ENCODE assay signal across 10 cellular contexts in the genomic region with DNA sequence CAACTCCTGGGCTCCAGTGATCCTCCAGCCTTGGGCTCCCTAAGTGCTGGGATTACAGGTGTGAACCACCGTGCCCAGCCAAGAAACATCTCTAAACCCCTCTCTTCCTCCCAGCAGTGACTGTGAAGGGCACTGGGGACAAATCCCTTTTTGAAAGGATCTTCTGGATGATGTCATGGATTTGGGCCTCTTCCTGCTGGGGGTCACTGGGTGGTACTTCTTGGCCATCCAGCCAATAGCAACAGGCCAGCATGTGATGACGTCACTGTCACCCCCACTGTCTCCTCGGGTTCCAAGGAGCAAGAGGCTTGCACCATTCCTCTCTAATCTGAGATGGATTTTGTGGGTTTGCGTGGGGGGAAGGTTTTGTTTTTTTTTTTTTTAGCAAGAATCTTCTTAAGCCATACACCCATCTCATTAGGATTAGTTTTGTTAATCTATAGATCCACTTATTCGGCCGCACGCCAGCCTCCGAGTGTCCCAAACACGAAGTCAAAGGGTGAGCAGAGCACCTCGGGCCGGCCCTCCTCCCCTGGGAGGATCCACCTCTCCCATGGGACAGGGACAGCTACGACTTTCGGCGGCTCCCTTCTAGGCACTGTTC. TPM values are rescaled to one million over a fixed set of nuclear protein-coding genes. Genes with fewer than 3 reads are reported as not detected.
DNase-seq lines count a peak whose midpoint lies in the region; ATAC-seq and TF ChIP-seq lines count a peak whose summit lies in the region.
"Had no signal": no experiment of that assay in that cellular context is flagged by ENCODE, and none has a peak within 500 bp of the region (broad histone marks: within the 10 kb centered on the region; RNA-seq: fewer than 3 reads in every experiment).

No MANE protein-coding gene starts in this region.

- H3K4me3 ChIP-seq in Caco-2 (ENCODE audit: low read depth, low read length) (no peak overlapping the region), adipocyte (ENCODE audit: low read length) (no peak overlapping the region), left lung (no peak overlapping the region)

- no peak for DNase-seq in Caco-2
- DNase-seq in HUDEP-2 (lab: John Stamatoyannopoulos, UW; ENCODE audit: unreplicated experiment in 76 of 76): peak in 58 of 76 experiments; percentile 17 to 80 (median 45)
- peak; percentile 36 for DNase-seq in adipocyte (ENCODE audit: low read depth)
- DNase-seq in iPS-NIHi11 (ENCODE audit: low spot score): peak; percentile 75
- DNase-seq in activated CD8-positive, alpha-beta memory T cell treated with anti-CD3 and anti-CD28 coated beads, Interleukin-2, amount 50 U/mL, for 48 hours: no peak
- no peak for DNase-seq in left lung
- no peak for DNase-seq in NCI-H345 (lab: John Stamatoyannopoulos, UW)
- DNase-seq: cerebellar nuclear complex had no signal

- no peaks in the 10 kb centered on the region for H3K27me3 Mint-ChIP-seq in Caco-2 (ENCODE audit: insufficient read depth, unreplicated experiment)

- H3K4me1 Mint-ChIP-seq in Caco-2 (ENCODE audit: low read depth, unreplicated experiment): peaks cover 11% of the 10 kb centered on the region

- POLR2A ChIA-PET in Caco-2 (lab: Charles Lee): no interaction called here

- H3K4me1 ChIP-seq in Caco-2 (peaks cover 8% of the 10 kb centered on the region; the same call in 1 of the 2 replicates), adipocyte (ENCODE audit: control insufficient read depth, insufficient read depth, low read length) (peaks cover 14% of the 10 kb centered on the region), left lung (peaks cover 7 to 17% of the 10 kb centered on the region in 2 donors)

- H3K4me3 Mint-ChIP-seq in Caco-2 (ENCODE audit: unreplicated experiment): no peak overlapping the region
- H3K4me3 Mint-ChIP-seq: stimulated activated effector memory CD8-positive, alpha-beta T cell treated with anti-CD3 and anti-CD28 coated beads, Interleukin-12 subunit alpha, Interleukin-12 subunit beta, amount 100 ng/mL, for 72 hours had no signal

- CTCF ChIA-PET in Caco-2 (lab: Charles Lee): interaction anchor here (0.5 kb wide), 1 partner anchor 56 kb away, joined by 3 read pairs; no protein-coding TSS in a partner anchor

- H3K27ac Mint-ChIP-seq in Caco-2 (ENCODE audit: unreplicated experiment): peak overlapping the region; percentile 7
- H3K27ac Mint-ChIP-seq: stimulated activated effector memory CD8-positive, alpha-beta T cell treated with anti-CD3 and anti-CD28 coated beads, Interleukin-12 subunit alpha, Interleukin-12 subunit beta, amount 100 ng/mL, for 72 hours had no signal

- intact Hi-C loops in Caco-2 (cut with micrococcal nuclease; ENCODE audit: unreplicated experiment): no loop called here
- intact Hi-C loops in left lung (cut with DNase I): loop anchor here in 1 of 2 donors (10.0 kb wide), 1 partner anchor 88 kb away; no protein-coding TSS in a partner anchor

- no peaks in the 10 kb centered on the region for H3K27me3 ChIP-seq in Caco-2 (replicated peaks; ENCODE audit: control insufficient read depth, insufficient read depth, low read length)
- H3K27me3 ChIP-seq in adipocyte (replicated peaks; ENCODE audit: control insufficient read depth, insufficient read depth, low read length): no peaks in the 10 kb centered on the region
- H3K27me3 ChIP-seq in left lung: peaks cover 0 to 15% of the 10 kb centered on the region in 2 donors

- no TSS peak for BruUV-seq in Caco-2 (replicated peaks; lab: Mats Ljungman, UMichigan)

- H3K27ac ChIP-seq in left lung: no peak overlapping the region

- peak overlapping the region; percentile 13 for H3K9ac ChIP-seq in adipocyte (ENCODE audit: low read length)

- ATAC-seq in left lung (no peak), GM19463 (IDR thresholded peaks at IDR 0.05; ENCODE audit: unreplicated experiment) (no peak)

- H3K36me3 ChIP-seq in Caco-2 (ENCODE audit: control insufficient read depth, insufficient read depth, low read length) (no peaks in the 10 kb centered on the region), adipocyte (ENCODE audit: control insufficient read depth, insufficient read depth, low read length, severe bottlenecking) (no peaks in the 10 kb centered on the region), left lung (no peaks in the 10 kb centered on the region)

- H3K9me3 ChIP-seq in Caco-2 (no peaks in the 10 kb centered on the region), adipocyte (ENCODE audit: control insufficient read depth, low read length) (no peaks in the 10 kb centered on the region), left lung (no peaks in the 10 kb centered on the region)

- H3K9me3 Mint-ChIP-seq in Caco-2 (ENCODE audit: unreplicated experiment): no peaks in the 10 kb centered on the region
- H3K9me3 Mint-ChIP-seq: stimulated activated effector memory CD8-positive, alpha-beta T cell treated with anti-CD3 and anti-CD28 coated beads, Interleukin-12 subunit alpha, Interleukin-12 subunit beta, amount 100 ng/mL, for 72 hours had no signal

- H3K36me3 Mint-ChIP-seq in Caco-2 (ENCODE audit: insufficient read depth, unreplicated experiment): peaks cover 29% of the 10 kb centered on the region
- H3K36me3 Mint-ChIP-seq: stimulated activated effector memory CD8-positive, alpha-beta T cell treated with anti-CD3 and anti-CD28 coated beads, Interleukin-12 subunit alpha, Interleukin-12 subunit beta, amount 100 ng/mL, for 72 hours had no signal

- TF ChIP-seq CTCF in Caco-2 (IDR thresholded peaks at IDR 0.05; ENCODE audit: insufficient read depth in 1 of 2, low read depth in 1 of 2, low read length in 1 of 2, severe bottlenecking in 1 of 2, unreplicated experiment in 1 of 2) (no peak), left lung (IDR thresholded peaks at IDR 0.05) (no peak)

RNA-seq across cellular contexts. Expression of a gene that starts 29.4 kb away (rescaled TPM):
- total RNA-seq in Caco-2 (2022) (73.7 and 75.6 TPM in 2 replicates), left lung (100 to 1,000 TPM in 1 of 2 donors, 10 to 100 TPM in 1; 94.4 to 102 TPM)

Comparison
In these comparisons a context has a peak if more than half of its experiments do, and no peak if none do; other contexts are left out.
1. DNase-seq: peak in HUDEP-2 (58 of 76), adipocyte (single experiment) and iPS-NIHi11 (single experiment); none in Caco-2 (0 of 2), activated CD8-positive, alpha-beta memory T cell treated with anti-CD3 and anti-CD28 coated beads, Interleukin-2, amount 50 U/mL, for 48 hours (single experiment), left lung (0 of 2) and NCI-H345 (single experiment).